Comparison of ENCODE assay signal across 8 cellular contexts in genomic region chr17:82098939-82099765, GRCh38. TPM values are rescaled to one million over a fixed set of nuclear protein-coding genes. Genes with fewer than 3 reads are reported as not detected.
A peak's percentile ranks its signal among the peaks of the same experiment; 100 is the strongest.
DNase-seq lines count a peak whose midpoint lies in the region; ATAC-seq and TF ChIP-seq lines count a peak whose summit lies in the region.

No MANE protein-coding gene starts in this region.

- peaks cover 14% of the 10 kb centered on the region for H3K4me1 ChIP-seq in SJCRH30

- peak; percentile 2 for ATAC-seq in HG02938 (IDR thresholded peaks at IDR 0.05; ENCODE audit: unreplicated experiment)

- H3K4me3 ChIP-seq in SJCRH30 = peak overlapping the region; percentile 77

- no peaks in the 10 kb centered on the region for H3K27me3 ChIP-seq in SJCRH30

- H3K27me3 Mint-ChIP-seq in activated CD4-positive, alpha-beta T cell treated with anti-CD3 and anti-CD28 coated beads, Interleukin-2, amount 10 ng/mL, durations not matched to agents 24 days and 14 days = no peaks in the 10 kb centered on the region
- peaks cover 7% of the 10 kb centered on the region for H3K27me3 Mint-ChIP-seq in endothelial cell (ENCODE audit: unreplicated experiment)
- H3K27me3 Mint-ChIP-seq in nephron progenitor cell (ENCODE audit: low read depth, poor library complexity) = no peaks in the 10 kb centered on the region

- peak overlapping the region; percentile 94 for H3K27ac Mint-ChIP-seq in activated CD4-positive, alpha-beta T cell treated with anti-CD3 and anti-CD28 coated beads, Interleukin-2, amount 10 ng/mL, durations not matched to agents 24 days and 14 days
- H3K27ac Mint-ChIP-seq in endothelial cell (ENCODE audit: unreplicated experiment) (peak overlapping the region; percentile 9), nephron progenitor cell (no peak overlapping the region)

- no peaks in the 10 kb centered on the region for H3K9me3 ChIP-seq in SJCRH30 (replicated peaks)

- intact Hi-C loops in activated CD4-positive, alpha-beta T cell treated with anti-CD3 and anti-CD28 coated beads, Interleukin-2, amount 10 ng/mL, durations not matched to agents 24 days and 14 days (cut with micrococcal nuclease) = loop anchor here (1.0 to 5.0 kb wide), 5 partner anchors 55 to 239 kb away; partner anchors contain the start of genes CENPX, DCXR, LRRC45 and P4HB

- TF ChIP-seq CTCF in endothelial cell (IDR thresholded peaks at IDR 0.05; ENCODE audit: unreplicated experiment) = no peak
- TF ChIP-seq CTCF in nephron progenitor cell (IDR thresholded peaks at IDR 0.05) = no peak

- no peak for DNase-seq in activated CD4-positive, alpha-beta T cell treated with anti-CD3 and anti-CD28 coated beads, Interleukin-2, amount 10 ng/mL, durations not matched to agents 24 days and 14 days
- no peak for DNase-seq in activated CD4-positive, alpha-beta T cell treated with anti-CD3 and anti-CD28 coated beads, Interleukin-2, amount 50 U/mL, for 1 hour
- DNase-seq in SJCRH30 (no peak), endothelial cell (ENCODE audit: low spot score) (no peak), nephron progenitor cell (no peak), NCI-H2029 (lab: John Stamatoyannopoulos, UW) (no peak), GOT3 (lab: John Stamatoyannopoulos, UW) (no peak)

- H3K4me3 Mint-ChIP-seq in activated CD4-positive, alpha-beta T cell treated with anti-CD3 and anti-CD28 coated beads, Interleukin-2, amount 10 ng/mL, durations not matched to agents 24 days and 14 days = peak overlapping the region; percentile 85
- H3K4me3 Mint-ChIP-seq in endothelial cell (ENCODE audit: unreplicated experiment) (peak overlapping the region; percentile 67), nephron progenitor cell (peak overlapping the region; percentile 77)

- H3K4me1 Mint-ChIP-seq in activated CD4-positive, alpha-beta T cell treated with anti-CD3 and anti-CD28 coated beads, Interleukin-2, amount 10 ng/mL, durations not matched to agents 24 days and 14 days = peaks cover 12% of the 10 kb centered on the region
- H3K4me1 Mint-ChIP-seq in endothelial cell (ENCODE audit: unreplicated experiment) (peaks cover 4% of the 10 kb centered on the region), nephron progenitor cell (peaks cover 54% of the 10 kb centered on the region)

- H3K36me3 ChIP-seq in SJCRH30 = peaks cover 23% of the 10 kb centered on the region

- peaks cover 13% of the 10 kb centered on the region for H3K36me3 Mint-ChIP-seq in activated CD4-positive, alpha-beta T cell treated with anti-CD3 and anti-CD28 coated beads, Interleukin-2, amount 10 ng/mL, durations not matched to agents 24 days and 14 days (ENCODE audit: low read depth)
- H3K36me3 Mint-ChIP-seq in endothelial cell (ENCODE audit: low read depth, unreplicated experiment) = peaks cover 4% of the 10 kb centered on the region
- H3K36me3 Mint-ChIP-seq in nephron progenitor cell (ENCODE audit: low read depth) = no peaks in the 10 kb centered on the region

- peak overlapping the region; percentile 75 for H3K27ac ChIP-seq in SJCRH30

- no peaks in the 10 kb centered on the region for H3K9me3 Mint-ChIP-seq in activated CD4-positive, alpha-beta T cell treated with anti-CD3 and anti-CD28 coated beads, Interleukin-2, amount 10 ng/mL, durations not matched to agents 24 days and 14 days
- no peaks in the 10 kb centered on the region for H3K9me3 Mint-ChIP-seq in endothelial cell (ENCODE audit: unreplicated experiment)
- no peaks in the 10 kb centered on the region for H3K9me3 Mint-ChIP-seq in nephron progenitor cell

RNA-seq across cellular contexts. Expression of gene FASN, which starts 1.1 kb away (rescaled TPM):
- 428 and 452 TPM in 2 replicates for total RNA-seq in activated CD4-positive, alpha-beta T cell treated with anti-CD3 and anti-CD28 coated beads, Interleukin-2, amount 10 ng/mL, durations not matched to agents 24 days and 14 days
- total RNA-seq in SJCRH30 (2014; rRNA removed; shearing (Covaris generic)) = 141 and 151 TPM in 2 replicates
- 400 TPM for total RNA-seq in endothelial cell (ENCODE audit: unreplicated experiment)

RNA-seq across cellular contexts. Expression of gene DUS1L, which starts 33.5 kb away (rescaled TPM):
- total RNA-seq in activated CD4-positive, alpha-beta T cell treated with anti-CD3 and anti-CD28 coated beads, Interleukin-2, amount 10 ng/mL, durations not matched to agents 24 days and 14 days = 230 and 232 TPM in 2 replicates
- total RNA-seq in SJCRH30 (2014; rRNA removed; shearing (Covaris generic)) = 112 and 126 TPM in 2 replicates
- 74.1 TPM for total RNA-seq in endothelial cell (ENCODE audit: unreplicated experiment)

RNA-seq across cellular contexts. Expression of gene GPS1, which starts 47.5 kb away (rescaled TPM):
- total RNA-seq in activated CD4-positive, alpha-beta T cell treated with anti-CD3 and anti-CD28 coated beads, Interleukin-2, amount 10 ng/mL, durations not matched to agents 24 days and 14 days = 117 and 118 TPM in 2 replicates
- 168 and 176 TPM in 2 replicates for total RNA-seq in SJCRH30 (2014; rRNA removed; shearing (Covaris generic))
- 80.0 TPM for total RNA-seq in endothelial cell (ENCODE audit: unreplicated experiment)

RNA-seq across cellular contexts. Expression of gene RFNG, which starts 47.5 kb away (rescaled TPM):
- total RNA-seq in activated CD4-positive, alpha-beta T cell treated with anti-CD3 and anti-CD28 coated beads, Interleukin-2, amount 10 ng/mL, durations not matched to agents 24 days and 14 days = 21.4 and 30.8 TPM in 2 replicates
- 21.8 and 26.5 TPM in 2 replicates for total RNA-seq in SJCRH30 (2014; rRNA removed; shearing (Covaris generic))
- 19.7 TPM for total RNA-seq in endothelial cell (ENCODE audit: unreplicated experiment)
